10 cellular contexts compared by ENCODE assay signal in the genomic region with DNA sequence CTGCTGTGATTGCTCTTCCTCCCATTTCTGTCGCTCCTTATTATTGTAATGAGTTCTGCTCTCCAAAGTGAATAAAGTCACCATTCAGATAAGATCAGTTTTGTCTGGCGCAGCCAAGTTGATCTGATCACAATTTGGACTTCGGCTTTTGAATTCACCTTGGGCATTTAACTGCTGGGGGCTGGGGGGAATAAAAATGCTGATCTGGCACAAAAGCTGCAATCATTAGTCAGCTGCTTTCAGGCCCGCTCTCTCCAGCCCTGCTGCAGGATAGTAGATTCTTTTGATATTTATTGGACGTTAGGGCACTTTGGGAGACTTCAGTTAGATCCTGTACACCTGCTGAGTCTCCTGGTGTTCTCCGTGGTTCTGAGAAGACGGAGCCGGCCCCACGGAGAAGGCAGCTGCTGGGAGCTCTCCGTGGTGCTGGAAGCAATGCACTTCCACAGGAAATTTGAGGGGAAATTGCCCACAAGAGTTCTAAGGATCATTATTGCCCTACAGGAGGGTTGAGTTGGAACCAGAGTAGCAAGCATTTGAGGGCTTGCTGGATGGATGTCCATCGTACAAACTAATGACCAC. TPM values are rescaled to one million over a fixed set of nuclear protein-coding genes. Genes with fewer than 3 reads are reported as not detected.
DNase-seq lines count a peak whose midpoint lies in the region; ATAC-seq and TF ChIP-seq lines count a peak whose summit lies in the region.
"Had no signal": no experiment of that assay in that cellular context is flagged by ENCODE, and none has a peak within 500 bp of the region (broad histone marks: within the 10 kb centered on the region; RNA-seq: fewer than 3 reads in every experiment).

No MANE protein-coding gene starts in this region.

- no peak overlapping the region for H2AK5ac ChIP-seq in mesendoderm (ENCODE audit: low read length)

- in situ Hi-C loops in astrocyte of the spinal cord (cut with HindIII; ENCODE audit: low sequenced_read_pairs) = no loop called here

- H3K4me2 ChIP-seq in mesendoderm (ENCODE audit: low read length) = no peak overlapping the region

- no peak overlapping the region for H3K9ac ChIP-seq in mesendoderm (ENCODE audit: low read length)

- WGBS in mesendoderm (ENCODE audit: extremely low coverage, insufficient coverage, low lambda C conversion rate) = no CpG with 5 or more reads among the region's 11 CpGs

- H3K27me3 ChIP-seq in mesendoderm (ENCODE audit: insufficient read depth, low read length, poor library complexity) = no peaks in the 10 kb centered on the region

- H3K36me3 ChIP-seq in mesendoderm (ENCODE audit: control insufficient read depth, insufficient read depth, low read length) = no peaks in the 10 kb centered on the region

- H3K79me2 ChIP-seq in mesendoderm (ENCODE audit: control insufficient read depth, insufficient read depth, low read length) = no peaks in the 10 kb centered on the region

- H3K18ac ChIP-seq in mesendoderm (ENCODE audit: low read length) = no peak overlapping the region

- no peak overlapping the region for H3K4ac ChIP-seq in mesendoderm (ENCODE audit: low read depth, low read length)

- no peak for TF ChIP-seq CTCF in astrocyte of the spinal cord (IDR thresholded peaks at IDR 0.05; ENCODE audit: low read depth, low read length)

- H3K56ac ChIP-seq in mesendoderm (ENCODE audit: low read length) = no peak overlapping the region

- no peak overlapping the region for H3K27ac ChIP-seq in mesendoderm (ENCODE audit: low read depth, low read length)
- H3K27ac ChIP-seq: SK-N-MC had no signal

- H2BK120ac ChIP-seq in mesendoderm (ENCODE audit: low read depth, low read length) = no peak overlapping the region

- no peak overlapping the region for H3K23ac ChIP-seq in mesendoderm (ENCODE audit: low read length)

- H3K79me1 ChIP-seq in mesendoderm (ENCODE audit: low read length) = no peaks in the 10 kb centered on the region

- H3K4me3 ChIP-seq in astrocyte of the spinal cord (ENCODE audit: low read depth, low read length) = no peak overlapping the region
- no peak overlapping the region for H3K4me3 ChIP-seq in mesendoderm (ENCODE audit: low read length)
- H3K4me3 ChIP-seq: lung, SK-N-MC had no signal

- no peaks in the 10 kb centered on the region for H3K4me1 ChIP-seq in mesendoderm (ENCODE audit: control insufficient read depth, low read depth, low read length)

- H4K5ac ChIP-seq in mesendoderm (ENCODE audit: low read length) = no peak overlapping the region

- no peak overlapping the region for H2BK15ac ChIP-seq in mesendoderm (replicated peaks; ENCODE audit: low read depth)

- peak; percentile 33 for DNase-seq in GM03348 (ENCODE audit: low spot score)
- peak; percentile 51 to 55 for DNase-seq in Kasumi-1 (lab: John Stamatoyannopoulos, UW)
- peak; percentile 29 for DNase-seq in astrocyte of the spinal cord (ENCODE audit: low read depth, low spot score)
- DNase-seq in mesendoderm = peak; percentile 51
- no peak for DNase-seq in globus pallidus (ENCODE audit: low spot score)
- no peak for DNase-seq in NCI-H1436 (lab: John Stamatoyannopoulos, UW)
- DNase-seq: NCI-H1436 treated with DMSO at 0.1 percent for 48 hours had no signal

- H2BK5ac ChIP-seq in mesendoderm (ENCODE audit: low read length) = no peak overlapping the region

- no peak for ATAC-seq in GM19467 (IDR thresholded peaks at IDR 0.05; ENCODE audit: unreplicated experiment)

- H4K8ac ChIP-seq in mesendoderm (ENCODE audit: low read depth, low read length) = no peak overlapping the region

RNA-seq across cellular contexts. Expression of a gene that starts 12.2 kb away (rescaled TPM):
- 1.1 TPM for polyA plus RNA-seq in mesendoderm (2013, experiment 1 of 2)
- 1.2 TPM for polyA plus RNA-seq in mesendoderm (2013, experiment 2 of 2)

Comparison
In these comparisons a context has a peak if more than half of its experiments do, and no peak if none do; other contexts are left out.
1. DNase-seq: peak in GM03348 (single experiment), Kasumi-1 (2 of 2), astrocyte of the spinal cord (single experiment) and mesendoderm (single experiment); none in globus pallidus (single experiment) and NCI-H1436 (single experiment).